Comparison of ENCODE assay signal across 22 cellular contexts in genomic region chr12:111569363-111570089, GRCh38. TPM values are rescaled to one million over a fixed set of nuclear protein-coding genes. Genes with fewer than 3 reads are reported as not detected.
DNase-seq lines count a peak whose midpoint lies in the region; ATAC-seq, FAIRE-seq and TF ChIP-seq lines count a peak whose summit lies in the region.
"Had no signal": no experiment of that assay in that cellular context is flagged by ENCODE, and none has a peak within 500 bp of the region (broad histone marks: within the 10 kb centered on the region; RNA-seq: fewer than 3 reads in every experiment).

No MANE protein-coding gene starts in this region.

- DNase-seq in natural killer cell (no peak), keratinocyte (ENCODE audit: low read depth, low spot score) (no peak), type B pancreatic cell (ENCODE audit: extremely low spot score, unreplicated experiment) (no peak), GF-D8 (lab: John Stamatoyannopoulos, UW) (no peak), HuH-7.5 (ENCODE audit: low spot score) (no peak), osteocyte (ENCODE audit: extremely low spot score, unreplicated experiment) (no peak)
- DNase-seq in natural killer cell treated with Interleukin-12 subunit alpha and Interleukin-12 subunit beta and Interleukin-15 and Interleukin-18, amount 100 ng/mL, for 72 hours (ENCODE audit: low spot score), result no peak
- DNase-seq: activated CD4-positive, alpha-beta T cell treated with anti-CD3 and anti-CD28 coated beads, Interleukin-2, amount 50 U/mL, for 48 hours; activated T-cell treated with anti-CD3 and anti-CD28 coated beads, Interleukin-2, amount 50 U/mL, for 48 hours; DMS79 treated with DMSO at 0.1 percent for 48 hours; kidney; NCI-H1417; NCI-H2107; NCI-H510A; Right ventricle myocardium superior; stimulated activated CD4-positive, alpha-beta T cell treated with anti-CD3 and anti-CD28 coated beads, Interleukin-12 subunit alpha, Interleukin-12 subunit beta, amount 100 ng/mL, for 4 hours; WERI-Rb-1 had no signal

- peak overlapping the region; percentile 43 for H3K27ac ChIP-seq in keratinocyte (ENCODE audit: control insufficient read depth, insufficient read depth, low read length)
- H3K27ac ChIP-seq: suprapubic skin, WERI-Rb-1 had no signal

- TF ChIP-seq CTCF in natural killer cell (IDR thresholded peaks at IDR 0.05), result no peak
- TF ChIP-seq CTCF in keratinocyte (optimal IDR thresholded peaks at IDR 0.05 in 1 of 3, IDR thresholded peaks at IDR 0.05 in 1 of 3, conservative IDR thresholded peaks at IDR 0.05 in 1 of 3; ENCODE audit: extremely low read depth in 1 of 3, insufficient read depth in 2 of 3, low read length in 3 of 3), result no peak
- no peak for TF ChIP-seq CTCF in type B pancreatic cell (conservative IDR thresholded peaks at IDR 0.05)
- TF ChIP-seq CTCF in osteocyte (IDR thresholded peaks at IDR 0.05), result no peak

- no peak for FAIRE-seq in keratinocyte (lab: Jason Lieb, UNC)
- FAIRE-seq: colon, kidney had no signal

- H3K4me1 Mint-ChIP-seq in natural killer cell (peaks cover 24 to 31% of the 10 kb centered on the region in 2 donors), type B pancreatic cell (ENCODE audit: unreplicated experiment) (peaks cover 25% of the 10 kb centered on the region), osteocyte (ENCODE audit: unreplicated experiment) (peaks cover 40% of the 10 kb centered on the region)
- peaks cover 9 to 15% of the 10 kb centered on the region in 2 donors for H3K4me1 Mint-ChIP-seq in natural killer cell treated with Interleukin-12 subunit alpha and Interleukin-12 subunit beta and Interleukin-15 and Interleukin-18, amount 100 ng/mL, for 72 hours (ENCODE audit: low read depth in 2 of 2)
- peaks cover 20% of the 10 kb centered on the region for H3K4me1 Mint-ChIP-seq in activated T-helper 17 cell treated with anti-CD3 and anti-CD28 coated beads, Interleukin-2, amount 50 U/mL, for 72 hours

- H3K9me3 Mint-ChIP-seq in natural killer cell (no peaks in the 10 kb centered on the region), type B pancreatic cell (no peaks in the 10 kb centered on the region), osteocyte (ENCODE audit: unreplicated experiment) (no peaks in the 10 kb centered on the region)
- no peaks in the 10 kb centered on the region for H3K9me3 Mint-ChIP-seq in natural killer cell treated with Interleukin-12 subunit alpha and Interleukin-12 subunit beta and Interleukin-15 and Interleukin-18, amount 100 ng/mL, for 72 hours
- no peaks in the 10 kb centered on the region for H3K9me3 Mint-ChIP-seq in activated T-helper 17 cell treated with anti-CD3 and anti-CD28 coated beads, Interleukin-2, amount 50 U/mL, for 72 hours
- H3K9me3 Mint-ChIP-seq: activated naive CD4-positive, alpha-beta T cell treated with anti-CD3 and anti-CD28 coated beads, Interleukin-2, amount 50 U/mL, for 24 hours; CD14-positive monocyte had no signal

- H3K79me2 ChIP-seq in keratinocyte (ENCODE audit: control insufficient read depth, insufficient read depth, low read length), result peaks cover 87% of the 10 kb centered on the region

- H4K20me1 ChIP-seq in keratinocyte (ENCODE audit: control insufficient read depth, extremely low read depth, insufficient read depth, low read length), result peaks cover 2% of the 10 kb centered on the region

- no peak overlapping the region for H2AFZ ChIP-seq in keratinocyte (ENCODE audit: control insufficient read depth, low read length)

- H3K4me3 ChIP-seq in keratinocyte (ENCODE audit: control insufficient read depth in 2 of 3, extremely low read depth in 1 of 3, insufficient read depth in 2 of 3, low read depth in 1 of 3, low read length in 3 of 3), result peak overlapping the region in 1 of 3 experiments; percentile 1
- H3K4me3 ChIP-seq: suprapubic skin had no signal

- H3K4me1 ChIP-seq in keratinocyte (ENCODE audit: control insufficient read depth, extremely low read depth, insufficient read depth, low read length), result peaks cover 24% of the 10 kb centered on the region

- H3K4me2 ChIP-seq in keratinocyte (ENCODE audit: control insufficient read depth, extremely low read depth, insufficient read depth, low read depth, low read length), result peak overlapping the region; percentile 53

- H3K9me3 ChIP-seq in keratinocyte (ENCODE audit: control insufficient read depth, low read depth, low read length), result no peaks in the 10 kb centered on the region
- H3K9me3 ChIP-seq: suprapubic skin had no signal

- H3K27me3 Mint-ChIP-seq in natural killer cell (ENCODE audit: low read depth in 2 of 2) (no peaks in the 10 kb centered on the region), type B pancreatic cell (no peaks in the 10 kb centered on the region), osteocyte (ENCODE audit: unreplicated experiment) (no peaks in the 10 kb centered on the region)
- H3K27me3 Mint-ChIP-seq in natural killer cell treated with Interleukin-12 subunit alpha and Interleukin-12 subunit beta and Interleukin-15 and Interleukin-18, amount 100 ng/mL, for 72 hours, result no peaks in the 10 kb centered on the region
- no peaks in the 10 kb centered on the region for H3K27me3 Mint-ChIP-seq in activated T-helper 17 cell treated with anti-CD3 and anti-CD28 coated beads, Interleukin-2, amount 50 U/mL, for 72 hours
- H3K27me3 Mint-ChIP-seq: activated naive CD4-positive, alpha-beta T cell treated with anti-CD3 and anti-CD28 coated beads, Interleukin-2, amount 50 U/mL, for 24 hours had no signal

- H3K9ac ChIP-seq in keratinocyte (ENCODE audit: control insufficient read depth, extremely low read depth, insufficient read depth, low read length), result no peak overlapping the region

- no peaks in the 10 kb centered on the region for H3K9me1 ChIP-seq in keratinocyte (ENCODE audit: control insufficient read depth, extremely low read depth, insufficient read depth, low read length)

- intact Hi-C loops in natural killer cell (cut with micrococcal nuclease), result no loop called here

- dilution Hi-C loops in keratinocyte (cut with MboI; ENCODE audit: extremely low pct_ligation_motif_present, low sequenced_read_pairs), result no loop called here

- H3K4me3 Mint-ChIP-seq in natural killer cell (no peak overlapping the region), type B pancreatic cell (no peak overlapping the region), osteocyte (ENCODE audit: unreplicated experiment) (no peak overlapping the region)
- H3K4me3 Mint-ChIP-seq in natural killer cell treated with Interleukin-12 subunit alpha and Interleukin-12 subunit beta and Interleukin-15 and Interleukin-18, amount 100 ng/mL, for 72 hours, result no peak overlapping the region
- H3K4me3 Mint-ChIP-seq in activated T-helper 17 cell treated with anti-CD3 and anti-CD28 coated beads, Interleukin-2, amount 50 U/mL, for 72 hours, result no peak overlapping the region
- H3K4me3 Mint-ChIP-seq: activated naive CD4-positive, alpha-beta T cell treated with anti-CD3 and anti-CD28 coated beads, Interleukin-2, amount 50 U/mL, for 24 hours; CD14-positive monocyte had no signal

- no peaks in the 10 kb centered on the region for H3K27me3 ChIP-seq in keratinocyte (ENCODE audit: control insufficient read depth, extremely low read depth, insufficient read depth, low read length)
- H3K27me3 ChIP-seq: suprapubic skin had no signal

- peaks cover 0 to 7% of the 10 kb centered on the region in 2 experiments for H3K36me3 ChIP-seq in keratinocyte (ENCODE audit: control insufficient read depth in 2 of 2, extremely low read depth in 1 of 2, insufficient read depth in 2 of 2, low read length in 2 of 2)
- H3K36me3 ChIP-seq: suprapubic skin had no signal

- no peak for ATAC-seq in natural killer cell
- no peak for ATAC-seq in natural killer cell treated with Interleukin-12 subunit alpha and Interleukin-12 subunit beta and Interleukin-15 and Interleukin-18, amount 100 ng/mL, for 72 hours
- ATAC-seq in activated T-helper 17 cell treated with anti-CD3 and anti-CD28 coated beads, Interleukin-2, amount 50 U/mL, for 72 hours (replicated peaks), result no peak

- H3K36me3 Mint-ChIP-seq in natural killer cell (no peaks in the 10 kb centered on the region), type B pancreatic cell (peaks cover 4% of the 10 kb centered on the region), osteocyte (ENCODE audit: unreplicated experiment) (peaks cover 7% of the 10 kb centered on the region)
- no peaks in the 10 kb centered on the region for H3K36me3 Mint-ChIP-seq in natural killer cell treated with Interleukin-12 subunit alpha and Interleukin-12 subunit beta and Interleukin-15 and Interleukin-18, amount 100 ng/mL, for 72 hours
- peaks cover 5% of the 10 kb centered on the region for H3K36me3 Mint-ChIP-seq in activated T-helper 17 cell treated with anti-CD3 and anti-CD28 coated beads, Interleukin-2, amount 50 U/mL, for 72 hours (ENCODE audit: low read depth)

- H3K27ac Mint-ChIP-seq in natural killer cell (peak overlapping the region; percentile 2 to 18), type B pancreatic cell (peak overlapping the region; percentile 80), osteocyte (ENCODE audit: unreplicated experiment) (no peak overlapping the region)
- H3K27ac Mint-ChIP-seq in natural killer cell treated with Interleukin-12 subunit alpha and Interleukin-12 subunit beta and Interleukin-15 and Interleukin-18, amount 100 ng/mL, for 72 hours, result no peak overlapping the region
- H3K27ac Mint-ChIP-seq in activated T-helper 17 cell treated with anti-CD3 and anti-CD28 coated beads, Interleukin-2, amount 50 U/mL, for 72 hours, result peak overlapping the region; percentile 39

RNA-seq across cellular contexts. Expression of gene ATXN2, which starts 29.6 kb away (rescaled TPM):
- total RNA-seq in natural killer cell, result 10 to 100 TPM; 44.9 to 56.5 (median 51.5) TPM
- 10 to 100 TPM; 32.8 to 67.7 TPM for total RNA-seq in natural killer cell treated with Interleukin-12 subunit alpha and Interleukin-12 subunit beta and Interleukin-15 and Interleukin-18, amount 100 ng/mL, for 72 hours
- total RNA-seq in activated T-helper 17 cell treated with anti-CD3 and anti-CD28 coated beads, Interleukin-2, amount 50 U/mL, for 72 hours, result 10 to 100 TPM; 40.4 to 54.7 TPM
- polyA plus RNA-seq in keratinocyte, result 16.9 to 24.1 TPM (median 19.6 TPM) in 3 replicates
- 47.9 TPM for polyA plus RNA-seq in keratinocyte (2011; ENCODE audit: low read depth)
- polyA plus RNA-seq in keratinocyte (2011; cell fraction: cytosol; rRNA removed), result 18.1 and 21.8 TPM in 2 replicates
- polyA plus RNA-seq in keratinocyte (2011; cell fraction: nucleus; rRNA removed), result 90.8 and 103 TPM in 2 replicates
- 30.8 and 36.4 TPM in 2 replicates for polyA plus RNA-seq in keratinocyte (2012; ENCODE audit: low replicate concordance)
- 44.8 to 88.9 TPM (median 88.4 TPM) in 3 replicates for polyA minus RNA-seq in keratinocyte
- 33.0 TPM for polyA minus RNA-seq in keratinocyte (2011; cell fraction: cytosol; rRNA and poly(A)+ RNA removed)
- polyA minus RNA-seq in keratinocyte (2011; cell fraction: nucleus; rRNA and poly(A)+ RNA removed), result 51.6 and 92.2 TPM in 2 replicates
- total RNA-seq in type B pancreatic cell (ENCODE audit: low replicate concordance), result 63.4 and 80.9 TPM in 2 replicates
- 76.7 and 78.9 TPM in 2 replicates for total RNA-seq in osteocyte

Comparison
In these comparisons a context has a peak if more than half of its experiments do, and no peak if none do; other contexts are left out.
1. H3K27ac Mint-ChIP-seq: peak in natural killer cell (2 of 2), activated T-helper 17 cell treated with anti-CD3 and anti-CD28 coated beads, Interleukin-2, amount 50 U/mL, for 72 hours (single experiment) and type B pancreatic cell (single experiment); none in natural killer cell treated with Interleukin-12 subunit alpha and Interleukin-12 subunit beta and Interleukin-15 and Interleukin-18, amount 100 ng/mL, for 72 hours (0 of 2) and osteocyte (single experiment).